In the genomic region with DNA sequence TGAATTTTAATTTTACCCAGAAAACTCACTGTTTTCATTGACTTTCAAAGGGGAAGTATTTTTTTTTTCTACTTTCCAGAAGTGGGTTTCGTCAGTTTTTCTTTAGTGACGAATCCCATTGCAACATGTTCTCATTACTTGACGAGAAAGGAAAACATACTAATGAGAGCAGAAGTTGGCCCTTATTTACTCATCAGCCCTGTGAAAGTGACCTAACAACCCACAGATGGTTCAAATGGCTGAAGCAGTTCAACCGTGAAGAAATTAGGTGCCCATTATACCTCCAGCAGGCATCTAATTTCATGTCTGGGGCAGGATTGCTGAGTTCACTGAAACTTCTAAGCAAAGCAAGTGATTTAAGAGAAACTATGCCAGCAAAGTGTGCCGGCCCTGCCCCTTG, we compare ENCODE assay signal across 15 cellular contexts. TPM values are rescaled to one million over a fixed set of nuclear protein-coding genes. Genes with fewer than 3 reads are reported as not detected.
DNase-seq lines count a peak whose midpoint lies in the region; ATAC-seq and TF ChIP-seq lines count a peak whose summit lies in the region.
"Had no signal": no experiment of that assay in that cellular context is flagged by ENCODE, and none has a peak within 500 bp of the region (broad histone marks: within the 10 kb centered on the region; RNA-seq: fewer than 3 reads in every experiment).

No MANE protein-coding gene starts in this region.

- intact Hi-C loops in ovary (cut with DNase I) = no loop called here

- H3K27me3 ChIP-seq in BLaER1 treated with 17β-estradiol and CSF1 and Interleukin-3, amounts not matched to agents 10 nM and 100 nM = no peaks in the 10 kb centered on the region
- H3K27me3 ChIP-seq in foreskin keratinocyte = no peaks in the 10 kb centered on the region
- H3K27me3 ChIP-seq in ovary = no peaks in the 10 kb centered on the region

- WGBS in ovary, 3 donors = 81 to 92% (median 86%) methylated on average over 5 of the region's 5 CpGs

- peak overlapping the region in 6 of 11 experiments; percentile 37 to 85 (median 75); a peak in 11 of 22 replicates for H3K9ac ChIP-seq in BLaER1 treated with 17β-estradiol and CSF1 and Interleukin-3, amounts not matched to agents 10 nM and 100 nM

- H3K4me3 ChIP-seq in BLaER1 treated with 17β-estradiol and CSF1 and Interleukin-3, amounts not matched to agents 10 nM and 100 nM = no peak overlapping the region
- H3K4me3 ChIP-seq in ovary = no peak overlapping the region
- H3K4me3 ChIP-seq: MG63, SK-N-MC had no signal

- peak; percentile 17 for ATAC-seq in left lobe of liver
- ATAC-seq in HG02588 (IDR thresholded peaks at IDR 0.05; ENCODE audit: unreplicated experiment) = no peak
- no peak for ATAC-seq in foreskin keratinocyte
- ATAC-seq: activated T-cell treated with anti-CD3 and anti-CD28 coated beads, Interleukin-2, amount 50 U/mL, for 4 hours had no signal

- peaks cover 0 to 77% (median 27%) of the 10 kb centered on the region in 10 experiments; a peak in 13 of 20 replicates for H3K4me1 ChIP-seq in BLaER1 treated with 17β-estradiol and CSF1 and Interleukin-3, amounts not matched to agents 10 nM and 100 nM
- H3K4me1 ChIP-seq in foreskin keratinocyte = no peaks in the 10 kb centered on the region
- H3K4me1 ChIP-seq in ovary (ENCODE audit: insufficient read depth) = peaks cover 2% of the 10 kb centered on the region

- no peak for TF ChIP-seq EP300 in ovary (IDR thresholded peaks at IDR 0.05)

- no peak for TF ChIP-seq POLR2A in ovary (IDR thresholded peaks at IDR 0.05)

- H3K27ac ChIP-seq in BLaER1 treated with 17β-estradiol and CSF1 and Interleukin-3, amounts not matched to agents 10 nM and 100 nM = peak overlapping the region in 9 of 11 experiments; percentile 1 to 97 (median 80); a peak in 16 of 22 replicates
- H3K27ac ChIP-seq in foreskin keratinocyte (no peak overlapping the region), ovary (no peak overlapping the region)
- H3K27ac ChIP-seq: SK-N-MC had no signal

- no peaks in the 10 kb centered on the region for H3K36me3 ChIP-seq in BLaER1 treated with 17β-estradiol and CSF1 and Interleukin-3, amounts not matched to agents 10 nM and 100 nM
- no peaks in the 10 kb centered on the region for H3K36me3 ChIP-seq in ovary
- H3K36me3 ChIP-seq: heart left ventricle, MG63 had no signal

- no peak for TF ChIP-seq CTCF in foreskin keratinocyte (conservative IDR thresholded peaks at IDR 0.05)
- TF ChIP-seq CTCF in ovary (IDR thresholded peaks at IDR 0.05) = no peak

- peak; percentile 69 for DNase-seq in HS-5 (ENCODE audit: low read depth)
- DNase-seq in SKM-1 treated with dmso at 0.1 percent for 144 hours (lab: John Stamatoyannopoulos, UW; ENCODE audit: unreplicated experiment) = peak; percentile 93
- no peak for DNase-seq in left lobe of liver (ENCODE audit: low spot score)
- no peak for DNase-seq in foreskin keratinocyte
- DNase-seq in ovary = no peak
- DNase-seq in EL = no peak
- DNase-seq: activated T-cell treated with anti-CD3 and anti-CD28 coated beads, Interleukin-2, amount 50 U/mL, for 4 hours; heart left ventricle; MG63; NCI-H226 had no signal

- no peaks in the 10 kb centered on the region for H4K20me1 ChIP-seq in BLaER1 treated with 17β-estradiol and CSF1 and Interleukin-3, amounts not matched to agents 10 nM and 100 nM

- no peaks in the 10 kb centered on the region for H3K9me3 ChIP-seq in BLaER1 treated with 17β-estradiol and CSF1 and Interleukin-3, amounts not matched to agents 10 nM and 100 nM (replicated peaks in 1 of 11)
- no peaks in the 10 kb centered on the region for H3K9me3 ChIP-seq in ovary
- H3K9me3 ChIP-seq: heart left ventricle, MG63 had no signal

- H3K4me2 ChIP-seq in BLaER1 treated with 17β-estradiol and CSF1 and Interleukin-3, amounts not matched to agents 10 nM and 100 nM = peak overlapping the region in 8 of 11 experiments; percentile 17 to 83 (median 66); a peak in 15 of 22 replicates

RNA-seq across cellular contexts. Expression of gene AQP9, which starts 9.0 kb away (rescaled TPM):
- 159 TPM for total RNA-seq in left lobe of liver
- total RNA-seq in foreskin keratinocyte = 0.14 and 0.31 TPM in 2 replicates
- polyA plus RNA-seq in foreskin keratinocyte = 0.07 and 0.11 TPM in 2 replicates
- 10 to 100 TPM in 1 of 7 donors, 1 to 10 TPM in 3, under 1 TPM in 3; 0.40 to 29.9 (median 1.4) TPM for total RNA-seq in ovary
- polyA plus RNA-seq in ovary = 1 to 10 TPM in 1 of 2 donors, under 1 TPM in 1; 0.23 to 2.9 TPM
- total RNA-seq: pulmonary artery endothelial cell had no signal
- polyA plus RNA-seq: BJ had no signal

Comparison
In these comparisons a context has a peak if more than half of its experiments do, and no peak if none do; other contexts are left out.
1. H3K27ac ChIP-seq: peak in BLaER1 treated with 17β-estradiol and CSF1 and Interleukin-3, amounts not matched to agents 10 nM and 100 nM (9 of 11); none in foreskin keratinocyte (single experiment) and ovary (0 of 2).
2. DNase-seq: peak in HS-5 (single experiment) and SKM-1 treated with dmso at 0.1 percent for 144 hours (single experiment); none in left lobe of liver (single experiment), foreskin keratinocyte (0 of 2), ovary (0 of 5) and EL (single experiment).